ENCODE assay signal across 27 cellular contexts in the genomic region with DNA sequence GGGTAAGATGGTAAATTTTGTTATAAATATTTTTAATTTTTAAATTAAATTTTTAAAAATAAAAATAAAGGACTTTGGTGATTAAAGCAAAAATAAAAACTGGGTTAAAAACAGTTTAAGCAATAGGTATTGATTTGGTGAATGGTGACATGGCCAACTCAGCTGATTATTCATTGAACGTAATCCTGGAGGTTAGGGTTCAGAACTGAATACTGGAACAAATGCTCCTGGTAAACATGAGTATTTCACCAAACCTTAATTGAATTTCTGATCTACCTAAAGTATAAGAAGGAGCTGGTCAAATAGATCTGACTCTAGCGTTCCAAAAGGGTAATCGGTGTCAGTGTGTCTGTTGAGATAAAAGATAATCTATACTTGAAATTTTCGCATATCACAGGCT.
"Had no signal": no experiment of that assay in that cellular context is flagged by ENCODE, and none has a peak within 500 bp of the region (broad histone marks: within the 10 kb centered on the region; RNA-seq: fewer than 3 reads in every experiment).

No MANE protein-coding gene starts in this region.

- H3K27ac ChIP-seq: hepatocyte, lower lobe of right lung, parathyroid adenoma, psoas muscle, right atrium auricular region, skin epidermis, stomach, testis, thyroid gland, transverse colon, upper lobe of left lung, vagina had no signal

- H3K4me1 ChIP-seq: lower lobe of right lung, psoas muscle, right atrium auricular region, testis, thyroid gland, upper lobe of left lung, vagina had no signal

- H3K4me3 Mint-ChIP-seq: naive thymus-derived CD8-positive, alpha-beta T cell; nephron; neural crest cell; stimulated activated naive B cell treated with anti-CD40 and anti-IgM and Interleukin-4, amounts not matched to agents 10 μg/mL and 1 μg/mL and 100 μg/mL, for 72 hours had no signal

- H3K9me3 Mint-ChIP-seq: naive thymus-derived CD8-positive, alpha-beta T cell; nephron; neural crest cell; stimulated activated naive B cell treated with anti-CD40 and anti-IgM and Interleukin-4, amounts not matched to agents 10 μg/mL and 1 μg/mL and 100 μg/mL, for 72 hours had no signal

- H3K36me3 Mint-ChIP-seq: naive thymus-derived CD8-positive, alpha-beta T cell; stimulated activated naive B cell treated with anti-CD40 and anti-IgM and Interleukin-4, amounts not matched to agents 10 μg/mL and 1 μg/mL and 100 μg/mL, for 72 hours had no signal

- H3K36me3 ChIP-seq: lower lobe of right lung, right atrium auricular region, stomach, thyroid gland, transverse colon, upper lobe of left lung, vagina had no signal

- H3K4me2 ChIP-seq: hepatocyte had no signal

- DNase-seq: islet precursor cell; left ventricle myocardium superior; lower lobe of right lung; mammary epithelial cell; mesenchymal stem cell; naive thymus-derived CD8-positive, alpha-beta T cell; nucleus accumbens; psoas muscle; stimulated activated CD4-positive, alpha-beta T cell treated with anti-CD3 and anti-CD28 coated beads, Interleukin-12 subunit alpha, Interleukin-12 subunit beta, amount 100 ng/mL, for 4 hours; stimulated activated CD4-positive, alpha-beta T cell treated with anti-CD3 and anti-CD28 coated beads, Interleukin-15, amount 100 ng/mL, for 24 hours; stimulated activated CD4-positive, alpha-beta T cell treated with anti-CD3 and anti-CD28 coated beads, Interleukin-2, amount 100 ng/mL, for 24 hours; stimulated activated CD4-positive, alpha-beta T cell treated with anti-CD3 and anti-CD28 coated beads, Interleukin-4, amount 100 ng/mL, for 1 hour; stimulated activated naive B cell treated with anti-CD40 and anti-IgM and Interleukin-4, amounts not matched to agents 10 μg/mL and 1 μg/mL and 100 μg/mL, for 72 hours; stimulated activated naive CD8-positive, alpha-beta T cell treated with anti-CD3 and anti-CD28 coated beads, Interleukin-15, Interleukin-2, amounts not matched to agents 100 U/mL and 50 U/mL, for 24 hours; stomach; testis; thyroid gland; transverse colon; upper lobe of left lung had no signal

- H3K4me3 ChIP-seq: hepatocyte, lower lobe of right lung, psoas muscle, right atrium auricular region, skin epidermis, stomach, testis, thyroid gland, transverse colon, upper lobe of left lung, vagina had no signal

- H3K27me3 ChIP-seq: hepatocyte, right atrium auricular region, stomach, testis, thyroid gland, transverse colon, upper lobe of left lung, vagina had no signal

- H3K4me1 Mint-ChIP-seq: naive thymus-derived CD8-positive, alpha-beta T cell had no signal

- H3K9ac ChIP-seq: parathyroid adenoma had no signal

- ATAC-seq: left ventricle myocardium superior; lower lobe of right lung; naive thymus-derived CD8-positive, alpha-beta T cell; psoas muscle; sciatic nerve; stimulated activated naive B cell treated with anti-CD40 and anti-IgM and Interleukin-4, amounts not matched to agents 10 μg/mL and 1 μg/mL and 100 μg/mL, for 72 hours; stimulated activated naive CD8-positive, alpha-beta T cell treated with anti-CD3 and anti-CD28 coated beads, Interleukin-15, Interleukin-2, amounts not matched to agents 100 U/mL and 50 U/mL, for 24 hours had no signal

- H2AFZ ChIP-seq: hepatocyte, parathyroid adenoma had no signal

- H3K79me2 ChIP-seq: hepatocyte, parathyroid adenoma had no signal

- H3K27ac Mint-ChIP-seq: naive thymus-derived CD8-positive, alpha-beta T cell; nephron; stimulated activated naive B cell treated with anti-CD40 and anti-IgM and Interleukin-4, amounts not matched to agents 10 μg/mL and 1 μg/mL and 100 μg/mL, for 72 hours had no signal

- H3K9me3 ChIP-seq: lower lobe of right lung, psoas muscle, right atrium auricular region, stomach, testis, thyroid gland, transverse colon, upper lobe of left lung, vagina had no signal
